ENCODE assay signal across 1 cellular context in genomic region chr1:224933584-224933983, GRCh38.
TF ChIP-seq lines count a peak whose summit lies in the region.

No MANE protein-coding gene starts in this region.

TF ChIP-seq in K562, 482 proteins besides CTCF, POLR2A, EP300 and RAD21 (continued from another document):
- TF ChIP-seq ZBTB40 (IDR thresholded peaks at IDR 0.05) (no peak), ZBTB40 (CRISPR knock-in tag; IDR thresholded peaks at IDR 0.05) (no peak), CBX3 (IDR thresholded peaks at IDR 0.05; ENCODE audit: borderline replicate concordance in 1 of 2, low read length in 2 of 2) (peak in 1 of 2 experiments; percentile 91; a peak in 2 of 3 replicates), ZNF445 (CRISPR knock-in tag; IDR thresholded peaks at IDR 0.05; ENCODE audit: low read depth) (peak; percentile 87), WHSC1 (IDR thresholded peaks at IDR 0.05; ENCODE audit: low read length) (no peak)
TF ChIP-seq in K562: peak in this region for 5.
